19 cellular contexts compared by ENCODE assay signal in the genomic region with DNA sequence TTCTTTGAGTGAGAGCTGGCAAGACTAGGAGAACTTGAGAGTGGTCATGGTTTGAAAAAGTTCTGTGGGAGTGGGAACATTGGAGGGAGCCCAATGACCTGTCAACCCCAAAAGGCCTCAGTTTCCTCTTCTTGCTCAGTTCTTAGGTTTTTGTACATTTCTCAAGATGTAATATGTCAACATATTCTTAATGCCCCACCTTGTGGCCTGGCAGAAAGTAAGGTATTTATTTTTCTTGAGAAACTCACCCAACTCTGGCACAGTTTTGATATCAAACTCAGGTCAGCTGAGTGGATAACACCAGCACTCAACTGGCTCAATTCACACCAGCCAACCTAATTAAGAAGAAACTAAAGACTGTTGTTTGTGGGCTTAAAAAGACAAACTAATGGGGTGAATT.
DNase-seq lines count a peak whose midpoint lies in the region; TF ChIP-seq lines count a peak whose summit lies in the region.
"Had no signal": no experiment of that assay in that cellular context is flagged by ENCODE, and none has a peak within 500 bp of the region (broad histone marks: within the 10 kb centered on the region; RNA-seq: fewer than 3 reads in every experiment).

No MANE protein-coding gene starts in this region.

- H3K9me3 Mint-ChIP-seq in HFFc6: peaks cover 2% of the 10 kb centered on the region; the same call in 1 of the 2 replicates
- no peaks in the 10 kb centered on the region for H3K9me3 Mint-ChIP-seq in neural crest cell
- peaks cover under 1% of the 10 kb centered on the region for H3K9me3 Mint-ChIP-seq in progenitor cell of endocrine pancreas (ENCODE audit: low read depth)

- H3K4me1 Mint-ChIP-seq in HFFc6 (ENCODE audit: low read depth): no peaks in the 10 kb centered on the region
- peaks cover 3% of the 10 kb centered on the region for H3K4me1 Mint-ChIP-seq in neural crest cell
- H3K4me1 Mint-ChIP-seq in progenitor cell of endocrine pancreas (ENCODE audit: low read depth): peaks cover 4% of the 10 kb centered on the region

- H3K27me3 Mint-ChIP-seq in HFFc6 (ENCODE audit: insufficient read depth): peaks cover 3% of the 10 kb centered on the region; the same call in 1 of the 2 replicates
- H3K27me3 Mint-ChIP-seq in neural crest cell (ENCODE audit: low read depth): no peaks in the 10 kb centered on the region
- H3K27me3 Mint-ChIP-seq in progenitor cell of endocrine pancreas: peaks cover 17% of the 10 kb centered on the region

- H3K4me3 Mint-ChIP-seq in HFFc6: no peak overlapping the region
- H3K4me3 Mint-ChIP-seq in neural crest cell: no peak overlapping the region
- H3K4me3 Mint-ChIP-seq in progenitor cell of endocrine pancreas (ENCODE audit: low read depth): no peak overlapping the region

- no peak overlapping the region for H3K27ac Mint-ChIP-seq in HFFc6
- no peak overlapping the region for H3K27ac Mint-ChIP-seq in neural crest cell (ENCODE audit: unreplicated experiment)
- no peak overlapping the region for H3K27ac Mint-ChIP-seq in progenitor cell of endocrine pancreas

- no peak for DNase-seq in HFFc6
- DNase-seq in astrocyte of the hippocampus (ENCODE audit: low read depth, low spot score): peak; percentile 44
- DNase-seq in epithelial cell of proximal tubule (ENCODE audit: low read depth): no peak
- no peak for DNase-seq in neural crest cell (ENCODE audit: low read depth, low spot score)
- no peak for DNase-seq in SW480 (ENCODE audit: low spot score)
- no peak for DNase-seq in ascending aorta (ENCODE audit: low spot score in 2 of 2)
- DNase-seq in HUDEP-2 (lab: John Stamatoyannopoulos, UW; ENCODE audit: unreplicated experiment in 76 of 76): no peak
- DNase-seq in progenitor cell of endocrine pancreas (ENCODE audit: low spot score, unreplicated experiment): no peak
- DNase-seq: DMS53, GM23248, KBM-7, NCI-H1092 treated with DMSO at 0.1 percent for 48 hours, NCI-H1694 treated with DMSO at 0.1 percent for 48 hours, NCI-H446 treated with DMSO at 0.1 percent for 48 hours, NCI-H748 treated with DMSO at 0.1 percent for 48 hours, PC-9, SK-N-SH had no signal

- no peaks in the 10 kb centered on the region for H3K9me3 ChIP-seq in ascending aorta
- H3K9me3 ChIP-seq: BLaER1, SK-N-SH had no signal

- H3K36me3 Mint-ChIP-seq in HFFc6 (ENCODE audit: low read depth) (no peaks in the 10 kb centered on the region), neural crest cell (ENCODE audit: low read depth) (no peaks in the 10 kb centered on the region), progenitor cell of endocrine pancreas (ENCODE audit: insufficient read depth) (no peaks in the 10 kb centered on the region)

- TF ChIP-seq CTCF in HFFc6 (IDR thresholded peaks at IDR 0.05) (peak; percentile 36; the same call in 1 of the 2 replicates), epithelial cell of proximal tubule (conservative IDR thresholded peaks at IDR 0.05; ENCODE audit: low read depth, low read length) (peak; percentile 15), neural crest cell (conservative IDR thresholded peaks at IDR 0.05) (peak; percentile 23), ascending aorta (IDR thresholded peaks at IDR 0.05) (no peak), progenitor cell of endocrine pancreas (IDR thresholded peaks at IDR 0.05; ENCODE audit: unreplicated experiment) (no peak)

- no peaks in the 10 kb centered on the region for H3K27me3 ChIP-seq in ascending aorta
- H3K27me3 ChIP-seq: BLaER1 had no signal

- H3K4me1 ChIP-seq in ascending aorta: no peaks in the 10 kb centered on the region
- H3K4me1 ChIP-seq: BLaER1 had no signal

- intact Hi-C loops in ascending aorta (cut with DNase I): no loop called here

- no peak overlapping the region for H3K27ac ChIP-seq in ascending aorta
- H3K27ac ChIP-seq: BLaER1, GM23248, HL-60, PC-9 had no signal

- no peaks in the 10 kb centered on the region for H3K36me3 ChIP-seq in ascending aorta
- H3K36me3 ChIP-seq: BLaER1 had no signal

- H3K4me3 ChIP-seq in epithelial cell of proximal tubule (ENCODE audit: low read depth, low read length): no peak overlapping the region
- no peak overlapping the region for H3K4me3 ChIP-seq in ascending aorta
- H3K4me3 ChIP-seq: BLaER1, GM23248, PC-9 had no signal

Comparison
In these comparisons a context has a peak if more than half of its experiments do, and no peak if none do; other contexts are left out.
1. CTCF ChIP-seq: peak in HFFc6 (single experiment), epithelial cell of proximal tubule (single experiment) and neural crest cell (single experiment); none in ascending aorta (0 of 3) and progenitor cell of endocrine pancreas (single experiment).